Comparison of ENCODE assay signal across 1 cellular context in the genomic region with DNA sequence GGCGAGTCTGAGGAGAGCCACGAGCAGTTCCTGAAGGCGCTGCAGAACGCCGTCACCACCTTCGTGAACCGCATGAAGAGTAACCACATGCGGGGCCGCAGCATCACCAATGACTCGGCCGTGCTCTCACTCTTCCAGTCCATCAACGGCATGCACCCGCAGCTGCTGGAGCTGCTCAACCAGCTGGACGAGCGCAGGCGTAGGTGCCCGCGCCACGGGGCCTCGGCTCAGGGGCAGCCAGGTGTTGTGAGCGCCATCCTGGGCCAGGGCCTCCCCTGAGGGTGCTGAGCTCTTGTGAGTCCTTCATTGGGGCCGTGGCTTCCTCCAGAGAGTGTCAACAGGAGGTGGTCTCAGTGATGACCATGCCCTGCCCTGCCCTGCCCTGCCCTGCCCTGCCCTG.
TF ChIP-seq lines count a peak whose summit lies in the region.

No MANE protein-coding gene starts in this region.

TF ChIP-seq in HepG2, 621 proteins besides CTCF, POLR2A, EP300 and RAD21:
- peak; percentile 47; the same call in 1 of the 2 replicates for TF ChIP-seq ZNF451 (CRISPR knock-in tag; IDR thresholded peaks at IDR 0.05)
- TF ChIP-seq ZNF235 (CRISPR knock-in tag; IDR thresholded peaks at IDR 0.05; ENCODE audit: borderline replicate concordance), result no peak
- peak; percentile 48; the same call in 1 of the 2 replicates for TF ChIP-seq ZC3H13 (CRISPR knock-in tag; IDR thresholded peaks at IDR 0.05)
- TF ChIP-seq ZNF589 (CRISPR knock-in tag; conservative IDR thresholded peaks at IDR 0.05), result 0 out of 2 replicates have a peak, but pooled peaks have one; percentile 25
- TF ChIP-seq, protein P1, sequence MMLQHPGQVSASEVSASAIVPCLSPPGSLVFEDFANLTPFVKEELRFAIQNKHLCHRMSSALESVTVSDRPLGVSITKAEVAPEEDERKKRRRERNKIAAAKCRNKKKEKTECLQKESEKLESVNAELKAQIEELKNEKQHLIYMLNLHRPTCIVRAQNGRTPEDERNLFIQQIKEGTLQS (CRISPR knock-in tag; IDR thresholded peaks at IDR 0.05), result no peak
- no peak for TF ChIP-seq KDM2A (CRISPR knock-in tag; IDR thresholded peaks at IDR 0.05; ENCODE audit: borderline replicate concordance, low read depth)
- TF ChIP-seq RBFOX2 (IDR thresholded peaks at IDR 0.05; ENCODE audit: low read depth, low read length), result peak; percentile 48
- peak; percentile 67 for TF ChIP-seq AGO2 (optimal IDR thresholded peaks at IDR 0.05; ENCODE audit: low read depth, low read length)
- no peak for TF ChIP-seq ZNF441 (CRISPR knock-in tag; IDR thresholded peaks at IDR 0.05; ENCODE audit: borderline replicate concordance)
TF ChIP-seq in HepG2: peak in this region for 5.
